Comparison of ENCODE assay signal across 17 cellular contexts in genomic region chr6:33721529-33721928, GRCh38. TPM values are rescaled to one million over a fixed set of nuclear protein-coding genes. Genes with fewer than 3 reads are reported as not detected.
DNase-seq lines count a peak whose midpoint lies in the region; ATAC-seq and TF ChIP-seq lines count a peak whose summit lies in the region.
"Had no signal": no experiment of that assay in that cellular context is flagged by ENCODE, and none has a peak within 500 bp of the region (broad histone marks: within the 10 kb centered on the region; RNA-seq: fewer than 3 reads in every experiment).

No MANE protein-coding gene starts in this region.

- no peak overlapping the region for H3K4me3 ChIP-seq in stomach
- no peak overlapping the region for H3K4me3 ChIP-seq in HAP-1
- H3K4me3 ChIP-seq: GM23248, SJSA1 had no signal

- 38 to 60% (median 43%) methylated on average over 6 of the region's 6 CpGs for WGBS in stomach, 5 donors

- no peak for TF ChIP-seq EP300 in stomach (IDR thresholded peaks at IDR 0.05)

- no peak for TF ChIP-seq POLR2A in stomach (IDR thresholded peaks at IDR 0.05)

- H3K36me3 Mint-ChIP-seq in memory B cell = no peaks in the 10 kb centered on the region

- H3K27ac Mint-ChIP-seq in memory B cell = no peak overlapping the region

- TF ChIP-seq CTCF in stomach (IDR thresholded peaks at IDR 0.05) = no peak

- no peaks in the 10 kb centered on the region for H3K9me3 Mint-ChIP-seq in memory B cell

- peak overlapping the region; percentile 6 for H3K4me3 Mint-ChIP-seq in memory B cell

- DNase-seq in NCI-H2029 treated with DMSO at 0.1 percent for 48 hours (lab: John Stamatoyannopoulos, UW) (peak; percentile 48), NCI-H2029 (lab: John Stamatoyannopoulos, UW) (no peak), NCI-H526 (lab: John Stamatoyannopoulos, UW) (peak; percentile 89 to 91), memory B cell (ENCODE audit: low spot score in 2 of 2) (no peak), stomach (no peak), HAP-1 (ENCODE audit: low spot score in 2 of 2) (no peak), MV-4-11 (lab: John Stamatoyannopoulos, UW) (no peak)
- DNase-seq: DMS79 treated with DMSO at 0.1 percent for 48 hours, GDM1, GM23248, KBM-7, NCI-H1105, NCI-H1694 treated with DMSO at 0.1 percent for 48 hours, RPMI8226, SW 1271 had no signal

- in situ Hi-C loops in HAP-1 (cut with MboI; ENCODE audit: low sequenced_read_pairs) = no loop called here

- H3K27me3 Mint-ChIP-seq in memory B cell = peaks cover 13% of the 10 kb centered on the region

- H3K4me1 ChIP-seq in stomach = peaks cover 54 to 69% (median 57%) of the 10 kb centered on the region in 4 donors
- H3K4me1 ChIP-seq in HAP-1 = no peaks in the 10 kb centered on the region
- H3K4me1 ChIP-seq: SJSA1 had no signal

- no peaks in the 10 kb centered on the region for H3K36me3 ChIP-seq in stomach
- H3K36me3 ChIP-seq in HAP-1 (replicated peaks) = no peaks in the 10 kb centered on the region

- H3K9me3 ChIP-seq in stomach (no peaks in the 10 kb centered on the region), HAP-1 (no peaks in the 10 kb centered on the region)
- H3K9me3 ChIP-seq: SJSA1 had no signal

- intact Hi-C loops in stomach (cut with DNase I; ENCODE audit: low total_unique reads) = no loop called here

- H3K27me3 ChIP-seq in stomach = no peaks in the 10 kb centered on the region
- H3K27me3 ChIP-seq in HAP-1 (ENCODE audit: low read depth) = peaks cover 47% of the 10 kb centered on the region
- H3K27me3 ChIP-seq: SJSA1 had no signal

- H3K4me1 Mint-ChIP-seq in memory B cell = peaks cover 7% of the 10 kb centered on the region

- peak overlapping the region in 4 of 5 donors; percentile 75 to 87 (median 81) for H3K27ac ChIP-seq in stomach
- H3K27ac ChIP-seq: GM23248, SJSA1 had no signal

- ATAC-seq in memory B cell (ENCODE audit: low read depth) (no peak), HG03571 (IDR thresholded peaks at IDR 0.05; ENCODE audit: unreplicated experiment) (no peak)

RNA-seq across cellular contexts. Expression of gene UQCC2, which starts 10.0 kb away (rescaled TPM):
- total RNA-seq in stomach = 10 to 100 TPM in 3 of 5 donors, 1 to 10 TPM in 2; 4.7 to 25.4 (median 15.4) TPM
- 100 to 1,000 TPM in 1 of 3 donors, 10 to 100 TPM in 2; 83.1 to 109 (median 93.7) TPM for polyA plus RNA-seq in stomach

RNA-seq across cellular contexts. Expression of gene IP6K3, which starts 25.2 kb away (rescaled TPM):
- 10 to 100 TPM in 1 of 5 donors, 1 to 10 TPM in 1, under 1 TPM in 1, not detected in 2; 0.58 to 73.5 (median 1.1) TPM for total RNA-seq in stomach
- 1 to 10 TPM; 1.3 to 3.4 (median 2.5) TPM for polyA plus RNA-seq in stomach
- total RNA-seq: GM23248 had no signal
- polyA plus RNA-seq: GM23248 had no signal

Comparison
In these comparisons a context has a peak if more than half of its experiments do, and no peak if none do; other contexts are left out.
1. DNase-seq: peak in NCI-H2029 treated with DMSO at 0.1 percent for 48 hours (single experiment) and NCI-H526 (2 of 2); none in NCI-H2029 (single experiment), memory B cell (0 of 2), stomach (single experiment), HAP-1 (0 of 2) and MV-4-11 (single experiment).